7 cellular contexts compared by ENCODE assay signal in genomic region chr6:132456700-132457143, GRCh38. TPM values are rescaled to one million over a fixed set of nuclear protein-coding genes. Genes with fewer than 3 reads are reported as not detected.
DNase-seq lines count a peak whose midpoint lies in the region; ATAC-seq and FAIRE-seq lines count a peak whose summit lies in the region.

No MANE protein-coding gene starts in this region.

- H3K4me3 Mint-ChIP-seq in activated T-helper 17 cell treated with anti-CD3 and anti-CD28 coated beads, Interleukin-2, amount 50 U/mL, for 72 hours = no peak overlapping the region
- no peak overlapping the region for H3K4me3 Mint-ChIP-seq in activated CD4-positive, alpha-beta memory T cell treated with anti-CD3 and anti-CD28 coated beads, Interleukin-2, amount 10 ng/mL, durations not matched to agents 7 days and 5 days

- peak; percentile 93 for ATAC-seq in HG03039 (IDR thresholded peaks at IDR 0.05; ENCODE audit: unreplicated experiment)
- ATAC-seq in activated T-helper 17 cell treated with anti-CD3 and anti-CD28 coated beads, Interleukin-2, amount 50 U/mL, for 72 hours (replicated peaks) = peak; percentile 34

- CTCF ChIA-PET in activated CD4-positive, alpha-beta memory T cell treated with anti-CD3 and anti-CD28 coated beads, Interleukin-2, amount 10 ng/mL, durations not matched to agents 7 days and 5 days (lab: Charles Lee) = interaction anchor here (1.3 to 1.5 kb wide), 2 partner anchors 9 to 29 kb away, joined by 3 read pairs; no protein-coding TSS in a partner anchor

- POLR2A ChIA-PET in activated CD4-positive, alpha-beta memory T cell treated with anti-CD3 and anti-CD28 coated beads, Interleukin-2, amount 10 ng/mL, durations not matched to agents 7 days and 5 days (lab: Charles Lee) = no interaction called here

- H3K27ac Mint-ChIP-seq in activated T-helper 17 cell treated with anti-CD3 and anti-CD28 coated beads, Interleukin-2, amount 50 U/mL, for 72 hours = no peak overlapping the region
- no peak overlapping the region for H3K27ac Mint-ChIP-seq in activated CD4-positive, alpha-beta memory T cell treated with anti-CD3 and anti-CD28 coated beads, Interleukin-2, amount 10 ng/mL, durations not matched to agents 7 days and 5 days

- no peaks in the 10 kb centered on the region for H3K27me3 Mint-ChIP-seq in activated T-helper 17 cell treated with anti-CD3 and anti-CD28 coated beads, Interleukin-2, amount 50 U/mL, for 72 hours
- no peaks in the 10 kb centered on the region for H3K27me3 Mint-ChIP-seq in activated CD4-positive, alpha-beta memory T cell treated with anti-CD3 and anti-CD28 coated beads, Interleukin-2, amount 10 ng/mL, durations not matched to agents 7 days and 5 days

- peak; percentile 90 for FAIRE-seq in GM19239 (lab: Jason Lieb, UNC)

- H3K9me3 Mint-ChIP-seq in activated T-helper 17 cell treated with anti-CD3 and anti-CD28 coated beads, Interleukin-2, amount 50 U/mL, for 72 hours = no peaks in the 10 kb centered on the region
- H3K9me3 Mint-ChIP-seq in activated CD4-positive, alpha-beta memory T cell treated with anti-CD3 and anti-CD28 coated beads, Interleukin-2, amount 10 ng/mL, durations not matched to agents 7 days and 5 days = no peaks in the 10 kb centered on the region

- DNase-seq in GM19239 (ENCODE audit: insufficient read length, low spot score) = peak; percentile 15
- DNase-seq in occipital lobe (lab: John Stamatoyannopoulos, UW) = peak; percentile 4
- no peak for DNase-seq in activated CD4-positive, alpha-beta memory T cell treated with anti-CD3 and anti-CD28 coated beads, Interleukin-2, amount 10 ng/mL, durations not matched to agents 7 days and 5 days
- no peak for DNase-seq in mesenteric fat pad (ENCODE audit: low spot score)
- DNase-seq in GDM1 (lab: John Stamatoyannopoulos, UW) = no peak

- H3K4me1 Mint-ChIP-seq in activated T-helper 17 cell treated with anti-CD3 and anti-CD28 coated beads, Interleukin-2, amount 50 U/mL, for 72 hours = no peaks in the 10 kb centered on the region
- no peaks in the 10 kb centered on the region for H3K4me1 Mint-ChIP-seq in activated CD4-positive, alpha-beta memory T cell treated with anti-CD3 and anti-CD28 coated beads, Interleukin-2, amount 10 ng/mL, durations not matched to agents 7 days and 5 days

- no peaks in the 10 kb centered on the region for H3K36me3 Mint-ChIP-seq in activated T-helper 17 cell treated with anti-CD3 and anti-CD28 coated beads, Interleukin-2, amount 50 U/mL, for 72 hours (ENCODE audit: low read depth)
- H3K36me3 Mint-ChIP-seq in activated CD4-positive, alpha-beta memory T cell treated with anti-CD3 and anti-CD28 coated beads, Interleukin-2, amount 10 ng/mL, durations not matched to agents 7 days and 5 days (ENCODE audit: low read depth) = peaks cover 26% of the 10 kb centered on the region

RNA-seq across cellular contexts. Expression of gene MOXD1, which starts 55.4 kb away (rescaled TPM):
- not detected for total RNA-seq in activated T-helper 17 cell treated with anti-CD3 and anti-CD28 coated beads, Interleukin-2, amount 50 U/mL, for 72 hours
- 18.6 TPM for total RNA-seq in occipital lobe
- not detected for total RNA-seq in activated CD4-positive, alpha-beta memory T cell treated with anti-CD3 and anti-CD28 coated beads, Interleukin-2, amount 10 ng/mL, durations not matched to agents 7 days and 5 days
- total RNA-seq in mesenteric fat pad = 2.2 TPM

RNA-seq across cellular contexts. Expression of gene STX7, which starts 56.2 kb away (rescaled TPM):
- 10 to 100 TPM; 17.7 to 28.2 TPM for total RNA-seq in activated T-helper 17 cell treated with anti-CD3 and anti-CD28 coated beads, Interleukin-2, amount 50 U/mL, for 72 hours
- total RNA-seq in occipital lobe (84.5 TPM), mesenteric fat pad (96.3 TPM)
- total RNA-seq in activated CD4-positive, alpha-beta memory T cell treated with anti-CD3 and anti-CD28 coated beads, Interleukin-2, amount 10 ng/mL, durations not matched to agents 7 days and 5 days = 10 to 100 TPM; 19.9 to 20.2 TPM

Comparison
In these comparisons a context has a peak if more than half of its experiments do, and no peak if none do; other contexts are left out.
1. DNase-seq: peak in GM19239 (single experiment) and occipital lobe (single experiment); none in activated CD4-positive, alpha-beta memory T cell treated with anti-CD3 and anti-CD28 coated beads, Interleukin-2, amount 10 ng/mL, durations not matched to agents 7 days and 5 days (single experiment), mesenteric fat pad (single experiment) and GDM1 (single experiment).